11 cellular contexts compared by ENCODE assay signal in the genomic region with DNA sequence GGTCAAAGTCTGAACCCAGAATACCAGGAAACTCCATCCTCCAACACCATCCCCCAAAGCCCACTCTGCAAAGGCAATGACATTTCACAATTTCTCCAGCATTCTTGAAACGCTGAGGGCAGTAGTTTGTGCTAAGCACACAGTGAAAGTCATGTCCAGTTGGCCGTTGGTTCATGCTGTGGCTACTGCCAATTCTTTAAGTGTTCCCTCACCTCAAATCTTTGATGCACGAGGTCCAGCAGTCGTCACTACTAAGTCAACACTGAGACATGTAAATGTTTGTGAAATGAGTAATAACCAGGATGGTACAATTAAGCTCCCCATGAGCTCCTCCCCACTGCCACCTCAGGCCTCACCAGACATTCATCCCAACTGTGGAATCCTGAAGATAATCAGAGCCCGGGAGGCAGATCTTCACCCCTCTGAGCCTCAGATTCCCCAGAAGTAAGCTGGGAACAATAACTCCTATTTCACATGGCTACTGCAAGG. TPM values are rescaled to one million over a fixed set of nuclear protein-coding genes. Genes with fewer than 3 reads are reported as not detected.
DNase-seq lines count a peak whose midpoint lies in the region; ATAC-seq and TF ChIP-seq lines count a peak whose summit lies in the region.
"Had no signal": no experiment of that assay in that cellular context is flagged by ENCODE, and none has a peak within 500 bp of the region (broad histone marks: within the 10 kb centered on the region; RNA-seq: fewer than 3 reads in every experiment).

No MANE protein-coding gene starts in this region.

- TF ChIP-seq POLR2A in stomach (IDR thresholded peaks at IDR 0.05), result no peak

- TF ChIP-seq CTCF in left ventricle myocardium inferior (IDR thresholded peaks at IDR 0.05; ENCODE audit: borderline replicate concordance), result no peak
- no peak for TF ChIP-seq CTCF in stomach (IDR thresholded peaks at IDR 0.05)

- ATAC-seq in HG02852 (IDR thresholded peaks at IDR 0.05; ENCODE audit: unreplicated experiment) (no peak), HG02678 (IDR thresholded peaks at IDR 0.05; ENCODE audit: unreplicated experiment) (no peak)
- ATAC-seq: T-helper 17 cell had no signal

- H3K27ac ChIP-seq in left ventricle myocardium inferior (replicated peaks) (peak overlapping the region; percentile 58), stomach (peak overlapping the region; percentile 37 to 76 (median 76))

- H3K9me3 ChIP-seq in left ventricle myocardium inferior (replicated peaks) (no peaks in the 10 kb centered on the region), stomach (no peaks in the 10 kb centered on the region)

- WGBS in stomach, 5 donors, result 29 to 57% (median 44%) methylated on average over 5 of the region's 5 CpGs

- H3K27me3 ChIP-seq in left ventricle myocardium inferior (ENCODE audit: low read depth), result no peaks in the 10 kb centered on the region
- H3K27me3 ChIP-seq in stomach, result no peaks in the 10 kb centered on the region

- H3K4me1 ChIP-seq in left ventricle myocardium inferior, result peaks cover 67% of the 10 kb centered on the region
- H3K4me1 ChIP-seq in stomach, result peaks cover 31 to 76% (median 47%) of the 10 kb centered on the region in 4 donors

- DNase-seq in HK-2 (ENCODE audit: unreplicated experiment) (peak; percentile 77), amniotic epithelial cell (ENCODE audit: low read depth) (peak; percentile 100), left ventricle myocardium inferior (peak; percentile 16), stomach (peak; percentile 76), NCI-H524 treated with DMSO at 0.1 percent for 48 hours (lab: John Stamatoyannopoulos, UW) (no peak), NCI-H1105 (lab: John Stamatoyannopoulos, UW) (no peak)
- DNase-seq: activated naive CD4-positive, alpha-beta T cell treated with Interleukin-2 at 50 U/mL for 16 hours; substantia nigra; T-helper 17 cell had no signal

- H3K4me3 ChIP-seq in left ventricle myocardium inferior (no peak overlapping the region), stomach (no peak overlapping the region)

- H3K36me3 ChIP-seq in left ventricle myocardium inferior, result no peaks in the 10 kb centered on the region
- H3K36me3 ChIP-seq in stomach, result no peaks in the 10 kb centered on the region

- intact Hi-C loops in left ventricle myocardium inferior (cut with micrococcal nuclease), result no loop called here
- intact Hi-C loops in stomach (cut with DNase I; ENCODE audit: low total_unique reads), result no loop called here

- TF ChIP-seq EP300 in stomach (IDR thresholded peaks at IDR 0.05), result peak; percentile 32

RNA-seq across cellular contexts. Expression of gene SUCLG2, which starts 7.0 kb away (rescaled TPM):
- 100 TPM for total RNA-seq in left ventricle myocardium inferior
- 100 to 1,000 TPM in 2 of 5 donors, 10 to 100 TPM in 3; 30.9 to 174 (median 74.5) TPM for total RNA-seq in stomach
- 100 to 1,000 TPM in 1 of 3 donors, 10 to 100 TPM in 2; 53.7 to 115 (median 75.3) TPM for polyA plus RNA-seq in stomach

Comparison
In these comparisons a context has a peak if more than half of its experiments do, and no peak if none do; other contexts are left out.
1. DNase-seq: peak in HK-2 (single experiment), amniotic epithelial cell (single experiment), left ventricle myocardium inferior (single experiment) and stomach (single experiment); none in NCI-H524 treated with DMSO at 0.1 percent for 48 hours (single experiment) and NCI-H1105 (single experiment).